In the genomic region with DNA sequence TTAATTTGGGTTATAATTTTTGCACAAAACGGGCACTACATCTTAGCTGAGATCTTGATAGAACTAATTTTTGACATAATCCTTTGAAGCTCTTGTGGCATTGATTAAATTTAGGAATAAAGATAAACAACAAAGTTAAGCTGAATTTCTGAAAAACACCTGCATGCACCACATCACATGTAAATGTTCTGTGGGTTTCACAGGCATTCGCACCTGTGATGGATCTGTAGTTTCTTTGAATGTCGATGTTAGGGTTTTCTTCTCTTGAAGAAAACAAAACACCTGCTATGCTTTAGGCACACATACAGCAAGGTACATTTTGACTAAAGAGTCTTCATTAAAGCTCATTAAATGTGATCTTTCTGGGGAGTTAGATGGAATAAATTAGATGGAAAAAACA, we compare ENCODE assay signal across 24 cellular contexts.
DNase-seq lines count a peak whose midpoint lies in the region; ATAC-seq and TF ChIP-seq lines count a peak whose summit lies in the region.
"Had no signal": no experiment of that assay in that cellular context is flagged by ENCODE, and none has a peak within 500 bp of the region (broad histone marks: within the 10 kb centered on the region; RNA-seq: fewer than 3 reads in every experiment).

No MANE protein-coding gene starts in this region.

- peak overlapping the region; percentile 79 for H3K27ac Mint-ChIP-seq in activated naive CD4-positive, alpha-beta T cell treated with anti-CD3 and anti-CD28 coated beads, Interleukin-2, amount 10 ng/mL, durations not matched to agents 7 days and 5 days
- H3K27ac Mint-ChIP-seq in IgD-negative memory B cell (peak overlapping the region; percentile 58 to 83 (median 71)), activated B cell treated with CpG ODN at 0.5 μM for 24 hours (peak overlapping the region; percentile 22)
- H3K27ac Mint-ChIP-seq in stimulated activated effector memory CD8-positive, alpha-beta T cell treated with anti-CD3 and anti-CD28 coated beads, Interleukin-12 subunit alpha, Interleukin-12 subunit beta, amount 100 ng/mL, for 72 hours: peak overlapping the region; percentile 63
- H3K27ac Mint-ChIP-seq: brain had no signal

- intact Hi-C loops in activated B cell treated with CpG ODN at 0.5 μM for 24 hours (cut with micrococcal nuclease): no loop called here

- H3K36me3 Mint-ChIP-seq in activated naive CD4-positive, alpha-beta T cell treated with anti-CD3 and anti-CD28 coated beads, Interleukin-2, amount 10 ng/mL, durations not matched to agents 7 days and 5 days: peaks cover 69% of the 10 kb centered on the region
- peaks cover 11% of the 10 kb centered on the region for H3K36me3 Mint-ChIP-seq in IgD-negative memory B cell
- peaks cover 64% of the 10 kb centered on the region for H3K36me3 Mint-ChIP-seq in activated B cell treated with CpG ODN at 0.5 μM for 24 hours (ENCODE audit: low read depth)
- H3K36me3 Mint-ChIP-seq in stimulated activated effector memory CD8-positive, alpha-beta T cell treated with anti-CD3 and anti-CD28 coated beads, Interleukin-12 subunit alpha, Interleukin-12 subunit beta, amount 100 ng/mL, for 72 hours: peaks cover 77% of the 10 kb centered on the region

- H3K4me1 Mint-ChIP-seq in activated naive CD4-positive, alpha-beta T cell treated with anti-CD3 and anti-CD28 coated beads, Interleukin-2, amount 10 ng/mL, durations not matched to agents 7 days and 5 days: peaks cover 66% of the 10 kb centered on the region
- H3K4me1 Mint-ChIP-seq in IgD-negative memory B cell: peaks cover 16 to 26% (median 19%) of the 10 kb centered on the region in 3 donors
- H3K4me1 Mint-ChIP-seq in activated B cell treated with CpG ODN at 0.5 μM for 24 hours: peaks cover 18% of the 10 kb centered on the region
- H3K4me1 Mint-ChIP-seq in stimulated activated effector memory CD8-positive, alpha-beta T cell treated with anti-CD3 and anti-CD28 coated beads, Interleukin-12 subunit alpha, Interleukin-12 subunit beta, amount 100 ng/mL, for 72 hours: peaks cover 9% of the 10 kb centered on the region
- H3K4me1 Mint-ChIP-seq: brain had no signal

- peaks cover 6% of the 10 kb centered on the region for H3K9me3 Mint-ChIP-seq in activated naive CD4-positive, alpha-beta T cell treated with anti-CD3 and anti-CD28 coated beads, Interleukin-2, amount 10 ng/mL, durations not matched to agents 7 days and 5 days
- H3K9me3 Mint-ChIP-seq in IgD-negative memory B cell (peaks cover 0 to 6% (median 0%) of the 10 kb centered on the region in 3 donors), activated B cell treated with CpG ODN at 0.5 μM for 24 hours (no peaks in the 10 kb centered on the region)
- H3K9me3 Mint-ChIP-seq in stimulated activated effector memory CD8-positive, alpha-beta T cell treated with anti-CD3 and anti-CD28 coated beads, Interleukin-12 subunit alpha, Interleukin-12 subunit beta, amount 100 ng/mL, for 72 hours: no peaks in the 10 kb centered on the region

- H3K4me3 Mint-ChIP-seq in activated naive CD4-positive, alpha-beta T cell treated with anti-CD3 and anti-CD28 coated beads, Interleukin-2, amount 10 ng/mL, durations not matched to agents 7 days and 5 days: no peak overlapping the region
- no peak overlapping the region for H3K4me3 Mint-ChIP-seq in IgD-negative memory B cell
- no peak overlapping the region for H3K4me3 Mint-ChIP-seq in activated B cell treated with CpG ODN at 0.5 μM for 24 hours
- H3K4me3 Mint-ChIP-seq in stimulated activated effector memory CD8-positive, alpha-beta T cell treated with anti-CD3 and anti-CD28 coated beads, Interleukin-12 subunit alpha, Interleukin-12 subunit beta, amount 100 ng/mL, for 72 hours: no peak overlapping the region
- H3K4me3 Mint-ChIP-seq: brain had no signal

- DNase-seq in activated naive CD4-positive, alpha-beta T cell treated with anti-CD3 and anti-CD28 coated beads, Interleukin-2, amount 10 ng/mL, durations not matched to agents 7 days and 5 days: peak; percentile 35
- DNase-seq in activated naive CD4-positive, alpha-beta T cell treated with anti-CD3 and anti-CD28 coated beads, Interleukin-2, amount 50 U/mL, for 16 hours: no peak
- DNase-seq in activated B cell treated with CpG ODN at 0.5 μM for 24 hours: no peak
- DNase-seq in stimulated activated effector memory CD8-positive, alpha-beta T cell treated with anti-CD3 and anti-CD28 coated beads, Interleukin-12 subunit alpha, Interleukin-12 subunit beta, amount 100 ng/mL, for 72 hours (ENCODE audit: low spot score in 2 of 2): no peak
- DNase-seq in HK-2 (ENCODE audit: unreplicated experiment): no peak
- no peak for DNase-seq in NCI-H510A treated with DMSO at 0.1 percent for 48 hours (lab: John Stamatoyannopoulos, UW)
- DNase-seq in globus pallidus (ENCODE audit: low spot score): no peak
- DNase-seq: activated CD4-positive, alpha-beta T cell treated with anti-CD3 and anti-CD28 coated beads, Interleukin-2, amount 50 U/mL, for 48 hours; C1 segment of cervical spinal cord; colonic mucosa; DMS 273 treated with DMSO at 0.1 percent for 48 hours; esophagus squamous epithelium; gastrocnemius medialis; GDM1; HCEC 1CT; left ventricle myocardium superior; midbrain; MV-4-11; NCI-H1694 treated with DMSO at 0.1 percent for 48 hours; OCI-M1; SHP77 had no signal

- no peaks in the 10 kb centered on the region for H3K27me3 Mint-ChIP-seq in activated naive CD4-positive, alpha-beta T cell treated with anti-CD3 and anti-CD28 coated beads, Interleukin-2, amount 10 ng/mL, durations not matched to agents 7 days and 5 days
- H3K27me3 Mint-ChIP-seq in IgD-negative memory B cell (no peaks in the 10 kb centered on the region), activated B cell treated with CpG ODN at 0.5 μM for 24 hours (no peaks in the 10 kb centered on the region)
- H3K27me3 Mint-ChIP-seq: brain had no signal

- POLR2A ChIA-PET in activated B cell treated with CpG ODN at 0.5 μM for 24 hours (lab: Charles Lee): no interaction called here

- CTCF ChIA-PET in activated naive CD4-positive, alpha-beta T cell treated with anti-CD3 and anti-CD28 coated beads, Interleukin-2, amount 10 ng/mL, durations not matched to agents 7 days and 5 days (lab: Charles Lee): interaction anchor here (1.3 to 1.6 kb wide), 2 partner anchors 12 to 60 kb away, joined by 4 to 9 read pairs; no protein-coding TSS in a partner anchor
- CTCF ChIA-PET in activated B cell treated with CpG ODN at 0.5 μM for 24 hours (lab: Charles Lee): interaction anchor here (2.9 kb wide), 1 partner anchor 11 kb away, joined by 9 read pairs; no protein-coding TSS in a partner anchor

- TF ChIP-seq CTCF in activated B cell treated with CpG ODN at 0.5 μM for 24 hours (IDR thresholded peaks at IDR 0.05): no peak

- no peak for ATAC-seq in activated B cell treated with CpG ODN at 0.5 μM for 24 hours (ENCODE audit: low read depth)
- ATAC-seq in stimulated activated effector memory CD8-positive, alpha-beta T cell treated with anti-CD3 and anti-CD28 coated beads, Interleukin-12 subunit alpha, Interleukin-12 subunit beta, amount 100 ng/mL, for 72 hours: no peak
- ATAC-seq: gastrocnemius medialis, K562, left ventricle myocardium superior had no signal

Comparison
In these comparisons a context has a peak if more than half of its experiments do, and no peak if none do; other contexts are left out.
1. H3K27ac Mint-ChIP-seq: peak in every context shown above with its lines; median percentile 79 in activated naive CD4-positive, alpha-beta T cell treated with anti-CD3 and anti-CD28 coated beads, Interleukin-2, amount 10 ng/mL, durations not matched to agents 7 days and 5 days; 71 in IgD-negative memory B cell; 63 in stimulated activated effector memory CD8-positive, alpha-beta T cell treated with anti-CD3 and anti-CD28 coated beads, Interleukin-12 subunit alpha, Interleukin-12 subunit beta, amount 100 ng/mL, for 72 hours; 22 in activated B cell treated with CpG ODN at 0.5 μM for 24 hours.